ENCODE assay signal across 15 cellular contexts in genomic region chr2:1251520-1251919, GRCh38.
DNase-seq lines count a peak whose midpoint lies in the region; ATAC-seq and TF ChIP-seq lines count a peak whose summit lies in the region.
"Had no signal": no experiment of that assay in that cellular context is flagged by ENCODE, and none has a peak within 500 bp of the region (broad histone marks: within the 10 kb centered on the region; RNA-seq: fewer than 3 reads in every experiment).

No MANE protein-coding gene starts in this region.

- no peak overlapping the region for H3K27ac ChIP-seq in upper lobe of right lung
- H3K27ac ChIP-seq: 22Rv1, C4-2B had no signal

- no peak for DNase-seq in activated naive CD8-positive, alpha-beta T cell treated with anti-CD3 and anti-CD28 coated beads, Interleukin-2, amount 50 U/mL, for 24 hours
- DNase-seq in activated naive CD8-positive, alpha-beta T cell treated with anti-CD3 and anti-CD28 coated beads for 36 hours = no peak
- DNase-seq in T-helper 17 cell = no peak
- DNase-seq in natural killer cell treated with Interleukin-12 subunit alpha and Interleukin-12 subunit beta and Interleukin-15 and Interleukin-18, amount 100 ng/mL, for 72 hours (ENCODE audit: low spot score) = no peak
- DNase-seq in upper lobe of right lung = no peak
- no peak for DNase-seq in epidermal melanocyte (ENCODE audit: insufficient read length, low spot score)
- DNase-seq: ACHN; CD4-positive, alpha-beta memory T cell; DMS79; KBM-7 had no signal

- H3K27ac Mint-ChIP-seq in activated naive CD8-positive, alpha-beta T cell treated with anti-CD3 and anti-CD28 coated beads, Interleukin-2, amount 50 U/mL, for 24 hours = no peak overlapping the region
- no peak overlapping the region for H3K27ac Mint-ChIP-seq in activated naive CD8-positive, alpha-beta T cell treated with anti-CD3 and anti-CD28 coated beads for 36 hours
- no peak overlapping the region for H3K27ac Mint-ChIP-seq in T-helper 17 cell
- H3K27ac Mint-ChIP-seq in natural killer cell treated with Interleukin-12 subunit alpha and Interleukin-12 subunit beta and Interleukin-15 and Interleukin-18, amount 100 ng/mL, for 72 hours = no peak overlapping the region

- no peaks in the 10 kb centered on the region for H3K4me1 ChIP-seq in upper lobe of right lung

- H3K36me3 ChIP-seq in upper lobe of right lung = no peaks in the 10 kb centered on the region

- no peak for TF ChIP-seq CTCF in upper lobe of right lung (IDR thresholded peaks at IDR 0.05)

- H3K4me1 Mint-ChIP-seq in activated naive CD8-positive, alpha-beta T cell treated with anti-CD3 and anti-CD28 coated beads, Interleukin-2, amount 50 U/mL, for 24 hours = peaks cover 5% of the 10 kb centered on the region
- H3K4me1 Mint-ChIP-seq in activated naive CD8-positive, alpha-beta T cell treated with anti-CD3 and anti-CD28 coated beads for 36 hours = no peaks in the 10 kb centered on the region
- H3K4me1 Mint-ChIP-seq in T-helper 17 cell = peaks cover 16% of the 10 kb centered on the region
- H3K4me1 Mint-ChIP-seq in natural killer cell treated with Interleukin-12 subunit alpha and Interleukin-12 subunit beta and Interleukin-15 and Interleukin-18, amount 100 ng/mL, for 72 hours (ENCODE audit: low read depth in 2 of 2) = no peaks in the 10 kb centered on the region

- no peak overlapping the region for H3K4me3 Mint-ChIP-seq in activated naive CD8-positive, alpha-beta T cell treated with anti-CD3 and anti-CD28 coated beads, Interleukin-2, amount 50 U/mL, for 24 hours
- H3K4me3 Mint-ChIP-seq in activated naive CD8-positive, alpha-beta T cell treated with anti-CD3 and anti-CD28 coated beads for 36 hours = no peak overlapping the region
- peak overlapping the region; percentile 22 for H3K4me3 Mint-ChIP-seq in T-helper 17 cell
- H3K4me3 Mint-ChIP-seq in natural killer cell treated with Interleukin-12 subunit alpha and Interleukin-12 subunit beta and Interleukin-15 and Interleukin-18, amount 100 ng/mL, for 72 hours = no peak overlapping the region
- H3K4me3 Mint-ChIP-seq: CD4-positive, alpha-beta memory T cell had no signal

- H3K27me3 Mint-ChIP-seq in activated naive CD8-positive, alpha-beta T cell treated with anti-CD3 and anti-CD28 coated beads, Interleukin-2, amount 50 U/mL, for 24 hours = peaks cover 5% of the 10 kb centered on the region
- H3K27me3 Mint-ChIP-seq in activated naive CD8-positive, alpha-beta T cell treated with anti-CD3 and anti-CD28 coated beads for 36 hours = no peaks in the 10 kb centered on the region
- H3K27me3 Mint-ChIP-seq in T-helper 17 cell = peaks cover 25% of the 10 kb centered on the region
- peaks cover 28 to 42% of the 10 kb centered on the region in 2 donors for H3K27me3 Mint-ChIP-seq in natural killer cell treated with Interleukin-12 subunit alpha and Interleukin-12 subunit beta and Interleukin-15 and Interleukin-18, amount 100 ng/mL, for 72 hours

- no peak overlapping the region for H3K4me3 ChIP-seq in upper lobe of right lung

- peak; percentile 7 for ATAC-seq in activated naive CD8-positive, alpha-beta T cell treated with anti-CD3 and anti-CD28 coated beads, Interleukin-2, amount 50 U/mL, for 24 hours
- no peak for ATAC-seq in T-helper 17 cell
- ATAC-seq in natural killer cell treated with Interleukin-12 subunit alpha and Interleukin-12 subunit beta and Interleukin-15 and Interleukin-18, amount 100 ng/mL, for 72 hours = peak; percentile 43 to 50
- peak; percentile 32 for ATAC-seq in upper lobe of right lung
- no peak for ATAC-seq in HG03108 (IDR thresholded peaks at IDR 0.05; ENCODE audit: unreplicated experiment)
- no peak for ATAC-seq in GM19324 (IDR thresholded peaks at IDR 0.05; ENCODE audit: low FRiP score, unreplicated experiment)
- ATAC-seq: HCT116 had no signal

- peaks cover 5% of the 10 kb centered on the region for H3K27me3 ChIP-seq in upper lobe of right lung

- no peaks in the 10 kb centered on the region for H3K9me3 Mint-ChIP-seq in activated naive CD8-positive, alpha-beta T cell treated with anti-CD3 and anti-CD28 coated beads, Interleukin-2, amount 50 U/mL, for 24 hours
- H3K9me3 Mint-ChIP-seq in activated naive CD8-positive, alpha-beta T cell treated with anti-CD3 and anti-CD28 coated beads for 36 hours = no peaks in the 10 kb centered on the region
- no peaks in the 10 kb centered on the region for H3K9me3 Mint-ChIP-seq in natural killer cell treated with Interleukin-12 subunit alpha and Interleukin-12 subunit beta and Interleukin-15 and Interleukin-18, amount 100 ng/mL, for 72 hours
- H3K9me3 Mint-ChIP-seq: CD4-positive, alpha-beta memory T cell had no signal

- intact Hi-C loops in upper lobe of right lung (cut with DNase I) = no loop called here

- no peaks in the 10 kb centered on the region for H3K36me3 Mint-ChIP-seq in activated naive CD8-positive, alpha-beta T cell treated with anti-CD3 and anti-CD28 coated beads, Interleukin-2, amount 50 U/mL, for 24 hours (ENCODE audit: low read depth)
- H3K36me3 Mint-ChIP-seq in activated naive CD8-positive, alpha-beta T cell treated with anti-CD3 and anti-CD28 coated beads for 36 hours = no peaks in the 10 kb centered on the region
- peaks cover 3% of the 10 kb centered on the region for H3K36me3 Mint-ChIP-seq in T-helper 17 cell (ENCODE audit: low read depth)
- no peaks in the 10 kb centered on the region for H3K36me3 Mint-ChIP-seq in natural killer cell treated with Interleukin-12 subunit alpha and Interleukin-12 subunit beta and Interleukin-15 and Interleukin-18, amount 100 ng/mL, for 72 hours
- H3K36me3 Mint-ChIP-seq: CD4-positive, alpha-beta memory T cell had no signal

- H3K9me3 ChIP-seq in T-helper 17 cell (ENCODE audit: control insufficient read depth, low read length, poor library complexity, severe bottlenecking) (no peaks in the 10 kb centered on the region), upper lobe of right lung (no peaks in the 10 kb centered on the region)

Comparison
In these comparisons a context has a peak if more than half of its experiments do, and no peak if none do; other contexts are left out.
1. ATAC-seq: peak in activated naive CD8-positive, alpha-beta T cell treated with anti-CD3 and anti-CD28 coated beads, Interleukin-2, amount 50 U/mL, for 24 hours (single experiment), natural killer cell treated with Interleukin-12 subunit alpha and Interleukin-12 subunit beta and Interleukin-15 and Interleukin-18, amount 100 ng/mL, for 72 hours (2 of 2) and upper lobe of right lung (single experiment); none in T-helper 17 cell (single experiment), HG03108 (single experiment) and GM19324 (single experiment).